Comparison of ENCODE assay signal across 8 cellular contexts in genomic region chrX:124098089-124098488, GRCh38.
DNase-seq lines count a peak whose midpoint lies in the region; TF ChIP-seq lines count a peak whose summit lies in the region.

No MANE protein-coding gene starts in this region.

- no peak overlapping the region for H2AFZ ChIP-seq in MM.1S (ENCODE audit: low read length)

- no peaks in the 10 kb centered on the region; the same call in 1 of the 2 replicates for H3K9me3 ChIP-seq in MM.1S (replicated peaks; ENCODE audit: insufficient read depth, low read length)
- H3K9me3 ChIP-seq in ascending aorta: no peaks in the 10 kb centered on the region

- DNase-seq in NCI-H2196 (lab: John Stamatoyannopoulos, UW; ENCODE audit: unreplicated experiment): peak; percentile 1
- DNase-seq in NCI-H2196 treated with DMSO at 0.1 percent for 48 hours (lab: John Stamatoyannopoulos, UW; ENCODE audit: unreplicated experiment): no peak
- DNase-seq in MM.1S: peak; percentile 52
- no peak for DNase-seq in ascending aorta (ENCODE audit: low spot score in 2 of 2)
- DNase-seq in left kidney (ENCODE audit: low read depth, low spot score): peak; percentile 21
- DNase-seq in NCI-H128 (lab: John Stamatoyannopoulos, UW; ENCODE audit: unreplicated experiment): no peak
- no peak for DNase-seq in COLO668 (lab: John Stamatoyannopoulos, UW; ENCODE audit: unreplicated experiment)
- DNase-seq in T1000 (lab: John Stamatoyannopoulos, UW): no peak

- H3K9me2 ChIP-seq in MM.1S (replicated peaks; ENCODE audit: insufficient read depth, low read length): no peaks in the 10 kb centered on the region

- H3K79me2 ChIP-seq in MM.1S (ENCODE audit: low read length): no peaks in the 10 kb centered on the region

- no peaks in the 10 kb centered on the region for H3K4me1 ChIP-seq in MM.1S (ENCODE audit: low read length)
- no peaks in the 10 kb centered on the region for H3K4me1 ChIP-seq in ascending aorta

- no peak overlapping the region for H3K4me3 ChIP-seq in MM.1S (ENCODE audit: low read length)
- no peak overlapping the region for H3K4me3 ChIP-seq in ascending aorta

- H3K36me3 ChIP-seq in MM.1S (replicated peaks; ENCODE audit: insufficient read depth, low read length) (no peaks in the 10 kb centered on the region; the same call in 1 of the 2 replicates), ascending aorta (peaks cover 0 to 22% of the 10 kb centered on the region in 2 donors)

- peak; percentile 54 for TF ChIP-seq CTCF in MM.1S (IDR thresholded peaks at IDR 0.05; ENCODE audit: low read length)
- TF ChIP-seq CTCF in ascending aorta (IDR thresholded peaks at IDR 0.05): peak in 2 of 3 experiments; percentile 59 to 63

- H3K9ac ChIP-seq in MM.1S (ENCODE audit: low read length): no peak overlapping the region

- H3K27me3 ChIP-seq in MM.1S (replicated peaks; ENCODE audit: insufficient read depth, low read length) (no peaks in the 10 kb centered on the region), ascending aorta (no peaks in the 10 kb centered on the region)

- no peaks in the 10 kb centered on the region for H4K20me1 ChIP-seq in MM.1S (ENCODE audit: insufficient read depth, low read length)

- no peak overlapping the region for H3K27ac ChIP-seq in MM.1S (ENCODE audit: low read length)
- no peak overlapping the region for H3K27ac ChIP-seq in ascending aorta

- H3F3A ChIP-seq in MM.1S (ENCODE audit: insufficient read depth, low read length): no peaks in the 10 kb centered on the region

- intact Hi-C loops in ascending aorta (cut with DNase I): no loop called here

- no peak overlapping the region for H3K4me2 ChIP-seq in MM.1S (ENCODE audit: low read depth, low read length)

Comparison
In these comparisons a context has a peak if more than half of its experiments do, and no peak if none do; other contexts are left out.
1. DNase-seq: peak in NCI-H2196 (single experiment), MM.1S (single experiment) and left kidney (single experiment); none in NCI-H2196 treated with DMSO at 0.1 percent for 48 hours (single experiment), ascending aorta (0 of 2), NCI-H128 (single experiment), COLO668 (single experiment) and T1000 (single experiment).